19 cellular contexts compared by ENCODE assay signal in genomic region chr1:226611301-226611700, GRCh38.
"Had no signal": no experiment of that assay in that cellular context is flagged by ENCODE, and none has a peak within 500 bp of the region (broad histone marks: within the 10 kb centered on the region; RNA-seq: fewer than 3 reads in every experiment).

No MANE protein-coding gene starts in this region.

- H3K9me3 Mint-ChIP-seq: activated CD4-positive, alpha-beta memory T cell treated with anti-CD3 and anti-CD28 coated beads, Interleukin-2, amount 10 ng/mL, durations not matched to agents 7 days and 5 days; activated naive CD4-positive, alpha-beta T cell treated with anti-CD3 and anti-CD28 coated beads for 36 hours; activated T-cell treated with anti-CD3 and anti-CD28 coated beads, Interleukin-2, amount 50 U/mL, for 72 hours; central memory CD8-positive, alpha-beta T cell; naive B cell; type B pancreatic cell had no signal

- H3K27me3 ChIP-seq: esophagus muscularis mucosa, suprapubic skin had no signal

- H3K4me3 ChIP-seq: esophagus muscularis mucosa, lung, suprapubic skin had no signal

- ATAC-seq: activated CD4-positive, alpha-beta T cell treated with anti-CD3 and anti-CD28 coated beads for 36 hours; activated T-cell treated with anti-CD3 and anti-CD28 coated beads, Interleukin-2, amount 50 U/mL, for 72 hours; left colon had no signal

- H3K36me3 Mint-ChIP-seq: naive B cell, type B pancreatic cell had no signal

- H3K27ac Mint-ChIP-seq: activated CD4-positive, alpha-beta memory T cell treated with anti-CD3 and anti-CD28 coated beads, Interleukin-2, amount 10 ng/mL, durations not matched to agents 7 days and 5 days; activated CD4-positive, alpha-beta T cell treated with anti-CD3 and anti-CD28 coated beads for 36 hours; activated naive CD4-positive, alpha-beta T cell treated with anti-CD3 and anti-CD28 coated beads for 36 hours; activated T-cell treated with anti-CD3 and anti-CD28 coated beads, Interleukin-2, amount 50 U/mL, for 72 hours; immature natural killer cell; naive B cell; progenitor cell of endocrine pancreas; type B pancreatic cell had no signal

- H3K27me3 Mint-ChIP-seq: activated CD4-positive, alpha-beta T cell treated with anti-CD3 and anti-CD28 coated beads for 36 hours had no signal

- H3K27ac ChIP-seq: esophagus muscularis mucosa, suprapubic skin had no signal

- H3K4me3 Mint-ChIP-seq: activated CD4-positive, alpha-beta memory T cell treated with anti-CD3 and anti-CD28 coated beads, Interleukin-2, amount 10 ng/mL, durations not matched to agents 7 days and 5 days; activated CD4-positive, alpha-beta T cell treated with anti-CD3 and anti-CD28 coated beads for 36 hours; activated naive CD4-positive, alpha-beta T cell treated with anti-CD3 and anti-CD28 coated beads for 36 hours; activated T-cell treated with anti-CD3 and anti-CD28 coated beads, Interleukin-2, amount 50 U/mL, for 72 hours; central memory CD8-positive, alpha-beta T cell; immature natural killer cell; naive B cell; type B pancreatic cell had no signal

- H3K36me3 ChIP-seq: esophagus muscularis mucosa, suprapubic skin had no signal

- DNase-seq: activated CD4-positive, alpha-beta memory T cell treated with anti-CD3 and anti-CD28 coated beads, Interleukin-2, amount 10 ng/mL, durations not matched to agents 7 days and 5 days; activated CD4-positive, alpha-beta T cell treated with anti-CD3 and anti-CD28 coated beads for 36 hours; activated naive CD4-positive, alpha-beta T cell treated with anti-CD3 and anti-CD28 coated beads for 36 hours; activated T-cell treated with anti-CD3 and anti-CD28 coated beads, Interleukin-2, amount 50 U/mL, for 72 hours; dermis blood vessel endothelial cell; immature natural killer cell; left colon; naive B cell; nucleus accumbens; stimulated activated CD4-positive, alpha-beta T cell treated with anti-CD3 and anti-CD28 coated beads, Interleukin-2, amount 100 ng/mL, for 48 hours; stimulated activated naive CD4-positive, alpha-beta T cell treated with Interleukin-2 at 50 U/mL for 16 hours; SW 1271; T-helper 9 cell had no signal

- H3K4me1 Mint-ChIP-seq: activated CD4-positive, alpha-beta memory T cell treated with anti-CD3 and anti-CD28 coated beads, Interleukin-2, amount 10 ng/mL, durations not matched to agents 7 days and 5 days; activated CD4-positive, alpha-beta T cell treated with anti-CD3 and anti-CD28 coated beads for 36 hours; immature natural killer cell had no signal

- H3K9me3 ChIP-seq: esophagus muscularis mucosa, suprapubic skin had no signal
